In genomic region chr14:64510825-64511679, GRCh38 we compare ENCODE assay signal across 8 cellular contexts. TPM values are rescaled to one million over a fixed set of nuclear protein-coding genes. Genes with fewer than 3 reads are reported as not detected.
DNase-seq lines count a peak whose midpoint lies in the region; ATAC-seq and TF ChIP-seq lines count a peak whose summit lies in the region.

No MANE protein-coding gene starts in this region.

- intact Hi-C loops in lower leg skin (cut with DNase I; ENCODE audit: low total_unique reads), result no loop called here

- TF ChIP-seq POLR2A in lower leg skin (IDR thresholded peaks at IDR 0.05), result no peak

- DNase-seq in C1 segment of cervical spinal cord (lab: John Stamatoyannopoulos, UW) (peak in 10 of 14 donors; percentile 6 to 72 (median 30)), HFF-Myc (ENCODE audit: extremely low read depth, low read depth) (peak; percentile 63), NCI-H526 (lab: John Stamatoyannopoulos, UW) (peak; percentile 31 to 74), dedifferentiated amniotic fluid mesenchymal stem cell (ENCODE audit: extremely low spot score) (peak; percentile 48), lower leg skin (ENCODE audit: low spot score in 2 of 2) (peak; percentile 64 to 91)
- DNase-seq in activated CD4-positive, alpha-beta T cell treated with anti-CD3 and anti-CD28 coated beads for 48 hours, result peak; percentile 73
- peak; percentile 32 for DNase-seq in stimulated activated CD8-positive, alpha-beta memory T cell treated with anti-CD3 and anti-CD28 coated beads, Interleukin-12 subunit alpha, Interleukin-12 subunit beta, amount 100 ng/mL, for 24 hours (ENCODE audit: extremely low read depth)

- no peak overlapping the region for H3K4me3 ChIP-seq in HFF-Myc (replicated peaks; ENCODE audit: low read depth, low read length)
- no peak overlapping the region for H3K4me3 ChIP-seq in lower leg skin (ENCODE audit: low read depth, poor library complexity, severe bottlenecking)

- TF ChIP-seq CTCF in HFF-Myc (IDR thresholded peaks at IDR 0.05; ENCODE audit: low read depth, low read length, missing control alignments) (peak; percentile 90), lower leg skin (IDR thresholded peaks at IDR 0.05) (no peak)

- WGBS in lower leg skin, 2 donors, result 19 to 20% methylated on average over 4 of the region's 4 CpGs

- no peak for ATAC-seq in GM19395 (IDR thresholded peaks at IDR 0.05; ENCODE audit: unreplicated experiment)

RNA-seq across cellular contexts. Expression of gene ZBTB1, which starts 6.5 kb away (rescaled TPM):
- total RNA-seq in lower leg skin, result 10 to 100 TPM; 35.2 to 50.4 (median 39.4) TPM

RNA-seq across cellular contexts. Expression of gene ZBTB25, which starts 7.4 kb away (rescaled TPM):
- 10 to 100 TPM in 2 of 4 donors, 1 to 10 TPM in 2; 7.8 to 15.1 (median 9.1) TPM for total RNA-seq in lower leg skin

RNA-seq across cellular contexts. Expression of gene HSPA2, which starts 29.5 kb away (rescaled TPM):
- total RNA-seq in lower leg skin, result 100 to 1,000 TPM; 103 to 165 (median 138) TPM

RNA-seq across cellular contexts. Expression of gene PPP1R36, which starts 38.7 kb away (rescaled TPM):
- 1 to 10 TPM in 2 of 4 donors, under 1 TPM in 2; 0.84 to 2.0 (median 1.3) TPM for total RNA-seq in lower leg skin

RNA-seq across cellular contexts. Expression of gene AKAP5, which starts 45.8 kb away (rescaled TPM):
- under 1 TPM in 3 of 4 donors, not detected in 1; 0.17 to 0.29 (median 0.21) TPM for total RNA-seq in lower leg skin
